In genomic region chr2:35973132-35973736, GRCh38 we compare ENCODE assay signal across 9 cellular contexts.
DNase-seq lines count a peak whose midpoint lies in the region; ATAC-seq, FAIRE-seq and TF ChIP-seq lines count a peak whose summit lies in the region.
"Had no signal": no experiment of that assay in that cellular context is flagged by ENCODE, and none has a peak within 500 bp of the region (broad histone marks: within the 10 kb centered on the region; RNA-seq: fewer than 3 reads in every experiment).

No MANE protein-coding gene starts in this region.

- in situ Hi-C loops in G401 (cut with HindIII; ENCODE audit: low sequenced_read_pairs), result no loop called here

- POLR2A ChIA-PET in activated CD8-positive, alpha-beta T cell treated with anti-CD3 and anti-CD28 coated beads, Interleukin-2, amount 10 ng/mL, durations not matched to agents 7 days and 5 days (lab: Charles Lee), result interaction anchor here (0.6 kb wide), 1 partner anchor 823 kb away, joined by 3 read pairs; no protein-coding TSS in a partner anchor

- FAIRE-seq in GM12892 (lab: Jason Lieb, UNC), result no peak

- no peaks in the 10 kb centered on the region for H3K36me3 Mint-ChIP-seq in activated CD8-positive, alpha-beta T cell treated with anti-CD3 and anti-CD28 coated beads, Interleukin-2, amount 10 ng/mL, durations not matched to agents 7 days and 5 days (ENCODE audit: low read depth)
- H3K36me3 Mint-ChIP-seq: natural killer cell treated with Interleukin-12 subunit alpha and Interleukin-12 subunit beta and Interleukin-15 and Interleukin-18, amount 100 ng/mL, for 72 hours had no signal

- peaks cover 2% of the 10 kb centered on the region for H3K4me1 Mint-ChIP-seq in activated CD8-positive, alpha-beta T cell treated with anti-CD3 and anti-CD28 coated beads, Interleukin-2, amount 10 ng/mL, durations not matched to agents 7 days and 5 days (ENCODE audit: low read depth)

- no peak overlapping the region for H3K27ac Mint-ChIP-seq in activated CD8-positive, alpha-beta T cell treated with anti-CD3 and anti-CD28 coated beads, Interleukin-2, amount 10 ng/mL, durations not matched to agents 7 days and 5 days
- H3K27ac Mint-ChIP-seq: natural killer cell treated with Interleukin-12 subunit alpha and Interleukin-12 subunit beta and Interleukin-15 and Interleukin-18, amount 100 ng/mL, for 72 hours had no signal

- DNase-seq in G401 (ENCODE audit: low spot score) (peak; percentile 12), left lobe of liver (ENCODE audit: low spot score) (no peak), occipital lobe (lab: John Stamatoyannopoulos, UW) (no peak), GM12892 (ENCODE audit: insufficient read length) (no peak)
- DNase-seq in activated CD8-positive, alpha-beta T cell treated with anti-CD3 and anti-CD28 coated beads, Interleukin-2, amount 10 ng/mL, durations not matched to agents 7 days and 5 days, result no peak
- DNase-seq in activated T-cell treated with anti-CD3 and anti-CD28 coated beads, Interleukin-2, amount 50 U/mL, for 1 hour, result no peak

- peaks cover 19% of the 10 kb centered on the region for H3K27me3 Mint-ChIP-seq in activated CD8-positive, alpha-beta T cell treated with anti-CD3 and anti-CD28 coated beads, Interleukin-2, amount 10 ng/mL, durations not matched to agents 7 days and 5 days (ENCODE audit: low read depth)

- no peak for TF ChIP-seq POLR2A in GM12892 (IDR thresholded peaks at IDR 0.05; ENCODE audit: low read depth, low read length)

- peak; percentile 82 for ATAC-seq in GM19463 (IDR thresholded peaks at IDR 0.05; ENCODE audit: unreplicated experiment)
- peak; percentile 88 for ATAC-seq in HG03460 (IDR thresholded peaks at IDR 0.05; ENCODE audit: unreplicated experiment)
- peak; percentile 68 for ATAC-seq in activated CD8-positive, alpha-beta T cell treated with anti-CD3 and anti-CD28 coated beads, Interleukin-2, amount 10 ng/mL, durations not matched to agents 7 days and 5 days
- ATAC-seq in left lobe of liver, result peak; percentile 70

- no peaks in the 10 kb centered on the region for H3K9me3 Mint-ChIP-seq in activated CD8-positive, alpha-beta T cell treated with anti-CD3 and anti-CD28 coated beads, Interleukin-2, amount 10 ng/mL, durations not matched to agents 7 days and 5 days (ENCODE audit: insufficient read depth)
- H3K9me3 Mint-ChIP-seq: natural killer cell treated with Interleukin-12 subunit alpha and Interleukin-12 subunit beta and Interleukin-15 and Interleukin-18, amount 100 ng/mL, for 72 hours had no signal

- H3K4me3 Mint-ChIP-seq in activated CD8-positive, alpha-beta T cell treated with anti-CD3 and anti-CD28 coated beads, Interleukin-2, amount 10 ng/mL, durations not matched to agents 7 days and 5 days, result no peak overlapping the region
- H3K4me3 Mint-ChIP-seq: natural killer cell treated with Interleukin-12 subunit alpha and Interleukin-12 subunit beta and Interleukin-15 and Interleukin-18, amount 100 ng/mL, for 72 hours had no signal

- CTCF ChIA-PET in activated CD8-positive, alpha-beta T cell treated with anti-CD3 and anti-CD28 coated beads, Interleukin-2, amount 10 ng/mL, durations not matched to agents 7 days and 5 days (lab: Charles Lee), result interaction anchor here (1.4 kb wide), 2 partner anchors 16 to 343 kb away, joined by 4 read pairs; no protein-coding TSS in a partner anchor
